In genomic region chr18:79678665-79679551, GRCh38 we compare ENCODE assay signal across 8 cellular contexts.
DNase-seq lines count a peak whose midpoint lies in the region; ATAC-seq, FAIRE-seq and TF ChIP-seq lines count a peak whose summit lies in the region.

No MANE protein-coding gene starts in this region.

- H3K27ac ChIP-seq in MM.1S (ENCODE audit: low read length) = peak overlapping the region; percentile 90

- H2AFZ ChIP-seq in MM.1S (ENCODE audit: low read length) = peak overlapping the region; percentile 86

- H3K4me2 ChIP-seq in MM.1S (ENCODE audit: low read depth, low read length) = peak overlapping the region; percentile 73

- no peaks in the 10 kb centered on the region for H3K36me3 ChIP-seq in MM.1S (replicated peaks; ENCODE audit: insufficient read depth, low read length)

- ATAC-seq in stimulated activated naive CD8-positive, alpha-beta T cell treated with anti-CD3 and anti-CD28 coated beads, Interleukin-15, Interleukin-2, amounts not matched to agents 100 U/mL and 50 U/mL, for 24 hours = peak; percentile 92

- H3K79me2 ChIP-seq in MM.1S (ENCODE audit: low read length) = peaks cover 39% of the 10 kb centered on the region

- no peaks in the 10 kb centered on the region for H3K9me2 ChIP-seq in MM.1S (replicated peaks; ENCODE audit: insufficient read depth, low read length)

- peak overlapping the region; percentile 96 to 99 (median 98) for H3K4me3 Mint-ChIP-seq in nephron

- no peaks in the 10 kb centered on the region for H3K27me3 Mint-ChIP-seq in nephron (ENCODE audit: low read depth)

- no peaks in the 10 kb centered on the region for H3K9me3 ChIP-seq in MM.1S (replicated peaks; ENCODE audit: insufficient read depth, low read length)

- peaks cover 9% of the 10 kb centered on the region for H3K36me3 Mint-ChIP-seq in nephron (ENCODE audit: low read depth)

- no peaks in the 10 kb centered on the region for H4K20me1 ChIP-seq in MM.1S (ENCODE audit: insufficient read depth, low read length)

- H3K4me1 Mint-ChIP-seq in nephron = peaks cover 23% of the 10 kb centered on the region

- DNase-seq in HCEC 1CT (peak; percentile 99), MM.1S (peak; percentile 98), SHP77 treated with DMSO at 0.1 percent for 48 hours (lab: John Stamatoyannopoulos, UW) (peak; percentile 91), activated gamma-delta T cell treated with Interleukin-2 at 50 U/mL for 16 hours (peak; percentile 98), fibroblast of the conjunctiva (ENCODE audit: low read depth) (peak; percentile 95)
- DNase-seq in stimulated activated naive CD8-positive, alpha-beta T cell treated with anti-CD3 and anti-CD28 coated beads, Interleukin-15, Interleukin-2, amounts not matched to agents 100 U/mL and 50 U/mL, for 24 hours = peak; percentile 97

- peak overlapping the region; percentile 99 to 100 (median 99) for H3K27ac Mint-ChIP-seq in nephron

- TF ChIP-seq CTCF in MM.1S (IDR thresholded peaks at IDR 0.05; ENCODE audit: low read length) (no peak), nephron (IDR thresholded peaks at IDR 0.05; ENCODE audit: unreplicated experiment in 3 of 3) (no peak)

- no peaks in the 10 kb centered on the region for H3F3A ChIP-seq in MM.1S (ENCODE audit: insufficient read depth, low read length)

- peaks cover 15% of the 10 kb centered on the region; the same call in 1 of the 2 replicates for H3K4me1 ChIP-seq in MM.1S (ENCODE audit: low read length)

- peak overlapping the region; percentile 90 for H3K9ac ChIP-seq in MM.1S (ENCODE audit: low read length)

- H3K9me3 Mint-ChIP-seq in nephron = no peaks in the 10 kb centered on the region

- FAIRE-seq in G401.6 (lab: Jason Lieb, UNC) = peak; percentile 96

- H3K4me3 ChIP-seq in MM.1S (ENCODE audit: low read length) = peak overlapping the region; percentile 89

- H3K27me3 ChIP-seq in MM.1S (replicated peaks; ENCODE audit: insufficient read depth, low read length) = no peaks in the 10 kb centered on the region

Comparison
In these comparisons a context has a peak if more than half of its experiments do, and no peak if none do; other contexts are left out.
1. Peak in every context shown above with its lines: DNase-seq, ATAC-seq, H3K4me3 ChIP-seq and H3K27ac ChIP-seq.